In the genomic region with DNA sequence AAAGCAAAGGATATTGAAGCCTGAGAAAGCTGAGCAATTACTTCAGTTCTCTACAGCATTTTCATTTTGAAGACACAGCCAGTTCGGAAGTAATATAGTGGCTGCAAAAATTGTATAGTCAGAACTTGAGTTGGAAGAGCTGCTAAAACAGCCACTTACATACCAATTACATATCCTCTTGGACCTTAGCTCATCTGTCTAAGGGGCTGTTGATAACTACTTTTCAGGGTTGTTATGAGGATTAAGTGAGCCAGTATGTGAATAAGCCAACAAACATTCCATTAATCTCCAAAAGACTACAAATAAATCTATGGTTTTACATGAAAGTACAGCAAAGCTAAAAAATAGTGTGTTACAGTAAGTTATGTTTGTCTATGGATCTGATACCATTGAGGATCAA, we compare ENCODE assay signal across 16 cellular contexts. TPM values are rescaled to one million over a fixed set of nuclear protein-coding genes. Genes with fewer than 3 reads are reported as not detected.
DNase-seq lines count a peak whose midpoint lies in the region; ATAC-seq and TF ChIP-seq lines count a peak whose summit lies in the region.
"Had no signal": no experiment of that assay in that cellular context is flagged by ENCODE, and none has a peak within 500 bp of the region (broad histone marks: within the 10 kb centered on the region; RNA-seq: fewer than 3 reads in every experiment).

No MANE protein-coding gene starts in this region.

- 75% methylated on average over 1 of the region's 1 CpG for WGBS in hepatocyte (ENCODE audit: low lambda C conversion rate, missing lambda C conversion rate)
- no CpG with 5 or more reads among the region's 1 CpG for WGBS in trophoblast cell (ENCODE audit: extremely low coverage, insufficient coverage, insufficient read length)

- H3K4me3 ChIP-seq in GM23338 (no peak overlapping the region), adipocyte (ENCODE audit: low read length) (no peak overlapping the region), hepatocyte (no peak overlapping the region), trophoblast cell (ENCODE audit: low read depth, low read length) (no peak overlapping the region)
- H3K4me3 ChIP-seq: PC-9, SJSA1 had no signal

- H3K4me1 ChIP-seq in GM23338 (ENCODE audit: insufficient read depth) (peaks cover 26% of the 10 kb centered on the region; the same call in 1 of the 2 replicates), adipocyte (ENCODE audit: control insufficient read depth, insufficient read depth, low read length) (peaks cover 4% of the 10 kb centered on the region), hepatocyte (ENCODE audit: insufficient read depth) (peaks cover 13% of the 10 kb centered on the region), trophoblast cell (ENCODE audit: control insufficient read depth in 1 of 2, insufficient read depth in 2 of 2, low read length in 2 of 2) (no peaks in the 10 kb centered on the region)
- H3K4me1 ChIP-seq: BE2C, SJSA1 had no signal

- H3K4me3 Mint-ChIP-seq in GM23338: no peak overlapping the region
- H3K4me3 Mint-ChIP-seq: CD4-positive, alpha-beta T cell had no signal

- no peak overlapping the region for H4K12ac ChIP-seq in trophoblast cell (ENCODE audit: low read depth, low read length)

- DNase-seq in GM23338 (ENCODE audit: low spot score): no peak
- peak; percentile 9 for DNase-seq in adipocyte (ENCODE audit: low read depth)
- DNase-seq in hepatocyte (ENCODE audit: low spot score): no peak
- no peak for DNase-seq in activated CD4-positive, alpha-beta T cell treated with anti-CD3 and anti-CD28 coated beads, Interleukin-2, amount 50 U/mL, for 4 hours
- DNase-seq in NCI-H2081 (lab: John Stamatoyannopoulos, UW): no peak
- no peak for DNase-seq in trophoblast cell
- no peak for DNase-seq in activated CD8-positive, alpha-beta memory T cell treated with anti-CD3 and anti-CD28 coated beads, Interleukin-2, amount 50 U/mL, for 48 hours
- DNase-seq: ACHN; BE2C; CD4-positive, alpha-beta T cell; HCEC 1CT; NCI-H187 treated with DMSO at 0.1 percent for 48 hours; NCI-H2171 treated with DMSO at 0.1 percent for 48 hours; NCI-H510A treated with DMSO at 0.1 percent for 48 hours; PC-9 had no signal

- no peak overlapping the region for H2AK5ac ChIP-seq in trophoblast cell (ENCODE audit: low read length)

- H4K20me1 ChIP-seq in GM23338 (replicated peaks; ENCODE audit: insufficient read depth) (no peaks in the 10 kb centered on the region), hepatocyte (ENCODE audit: insufficient read depth, poor library complexity, severe bottlenecking) (no peaks in the 10 kb centered on the region)

- H3K9me3 ChIP-seq in adipocyte (ENCODE audit: control insufficient read depth, low read length) (no peaks in the 10 kb centered on the region), hepatocyte (ENCODE audit: low read depth) (no peaks in the 10 kb centered on the region), trophoblast cell (ENCODE audit: insufficient read depth, low read depth, low read length) (no peaks in the 10 kb centered on the region)
- H3K9me3 ChIP-seq: BE2C, SJSA1 had no signal

- H3K4me2 ChIP-seq in GM23338 (0 out of 2 replicates have a peak overlapping the region, but pooled peaks have one; percentile 49), hepatocyte (no peak overlapping the region), trophoblast cell (ENCODE audit: low read length) (no peak overlapping the region)
- H3K4me2 ChIP-seq: PC-9 had no signal

- peaks cover 2% of the 10 kb centered on the region for H3K27me3 Mint-ChIP-seq in GM23338 (ENCODE audit: insufficient read depth, low read depth, poor library complexity)
- H3K27me3 Mint-ChIP-seq: CD4-positive, alpha-beta T cell had no signal

- H3K27me3 ChIP-seq in GM23338 (ENCODE audit: insufficient read depth) (no peaks in the 10 kb centered on the region), adipocyte (replicated peaks; ENCODE audit: control insufficient read depth, insufficient read depth, low read length) (no peaks in the 10 kb centered on the region), hepatocyte (no peaks in the 10 kb centered on the region), trophoblast cell (ENCODE audit: insufficient read depth, low read length) (no peaks in the 10 kb centered on the region)
- H3K27me3 ChIP-seq: BE2C, SJSA1 had no signal

- H3K27ac Mint-ChIP-seq in GM23338: no peak overlapping the region
- H3K27ac Mint-ChIP-seq: CD4-positive, alpha-beta T cell had no signal

- no peak for ATAC-seq in GM23338

- no peak overlapping the region for H2BK120ac ChIP-seq in trophoblast cell (ENCODE audit: insufficient read depth, low read length, poor library complexity)

- H3K9me2 ChIP-seq in GM23338 (ENCODE audit: insufficient read depth) (no peaks in the 10 kb centered on the region), hepatocyte (replicated peaks; ENCODE audit: insufficient read depth) (no peaks in the 10 kb centered on the region)

- H2AFZ ChIP-seq in GM23338 (no peak overlapping the region), hepatocyte (no peak overlapping the region), trophoblast cell (ENCODE audit: insufficient read depth, low read length, poor library complexity) (no peak overlapping the region)
- H2AFZ ChIP-seq: PC-9 had no signal

- no peaks in the 10 kb centered on the region for H3F3A ChIP-seq in GM23338 (replicated peaks; ENCODE audit: low read depth)

- H2BK12ac ChIP-seq in trophoblast cell (ENCODE audit: low read length): no peak overlapping the region

- peaks cover under 1% of the 10 kb centered on the region; the same call in 1 of the 3 replicates for H3K36me3 Mint-ChIP-seq in GM23338 (ENCODE audit: low read depth)

- H3K9ac ChIP-seq in adipocyte (ENCODE audit: low read length) (no peak overlapping the region), trophoblast cell (ENCODE audit: low read length) (no peak overlapping the region)

- H3K23ac ChIP-seq in trophoblast cell (ENCODE audit: low read length): no peak overlapping the region

- no peak overlapping the region for H3K18ac ChIP-seq in trophoblast cell (ENCODE audit: low read length)

- no peak overlapping the region for H3K4ac ChIP-seq in trophoblast cell (ENCODE audit: low read depth, low read length)

- H3K4me1 Mint-ChIP-seq in GM23338: peaks cover 47% of the 10 kb centered on the region

- H4K91ac ChIP-seq in trophoblast cell (ENCODE audit: low read depth, low read length): no peak overlapping the region

- no peaks in the 10 kb centered on the region for H3K36me3 ChIP-seq in GM23338 (ENCODE audit: insufficient read depth)
- no peaks in the 10 kb centered on the region for H3K36me3 ChIP-seq in adipocyte (ENCODE audit: control insufficient read depth, insufficient read depth, low read length, severe bottlenecking)
- no peaks in the 10 kb centered on the region for H3K36me3 ChIP-seq in hepatocyte (replicated peaks; ENCODE audit: insufficient read depth, low read depth)
- H3K36me3 ChIP-seq in trophoblast cell (ENCODE audit: control insufficient read depth in 1 of 2, insufficient read depth in 2 of 2, low read length in 2 of 2): no peaks in the 10 kb centered on the region
- H3K36me3 ChIP-seq: BE2C, SJSA1 had no signal

- no peak overlapping the region for H2BK5ac ChIP-seq in trophoblast cell (ENCODE audit: low read depth, low read length, poor library complexity)

- H4K8ac ChIP-seq in trophoblast cell (ENCODE audit: low read depth, low read length): no peak overlapping the region

- H3K9me3 Mint-ChIP-seq in GM23338: no peaks in the 10 kb centered on the region
- H3K9me3 Mint-ChIP-seq: CD4-positive, alpha-beta T cell had no signal

- H3K14ac ChIP-seq in trophoblast cell (ENCODE audit: low read length): no peak overlapping the region

- TF ChIP-seq CTCF in GM23338 (conservative IDR thresholded peaks at IDR 0.05; ENCODE audit: low read depth in 2 of 2) (no peak), hepatocyte (IDR thresholded peaks at IDR 0.05; ENCODE audit: poor library complexity) (no peak)

- H3K79me1 ChIP-seq in trophoblast cell (ENCODE audit: low read length): no peaks in the 10 kb centered on the region

- no peak overlapping the region for H3K27ac ChIP-seq in GM23338 (ENCODE audit: low read depth)
- H3K27ac ChIP-seq in hepatocyte: peak overlapping the region; percentile 4
- H3K27ac ChIP-seq in trophoblast cell (ENCODE audit: low read depth, low read length): no peak overlapping the region
- H3K27ac ChIP-seq: PC-9, SJSA1 had no signal

- H3K79me2 ChIP-seq in GM23338 (replicated peaks; ENCODE audit: insufficient read depth) (0 out of 2 replicates have a peak, but pooled peaks cover 3% of the 10 kb centered on the region), hepatocyte (peaks cover 26% of the 10 kb centered on the region), trophoblast cell (ENCODE audit: control insufficient read depth, insufficient read depth, low read length, poor library complexity) (no peaks in the 10 kb centered on the region)

TF ChIP-seq in GM23338, 12 proteins besides CTCF, POLR2A, EP300 and RAD21 (continues in another document):
- TF ChIP-seq CREB1 (CRISPR knock-in tag; IDR thresholded peaks at IDR 0.05; ENCODE audit: low read depth) (no peak), ZNF331 (CRISPR knock-in tag; IDR thresholded peaks at IDR 0.05; ENCODE audit: low read depth) (no peak)
- TF ChIP-seq, protein P1, sequence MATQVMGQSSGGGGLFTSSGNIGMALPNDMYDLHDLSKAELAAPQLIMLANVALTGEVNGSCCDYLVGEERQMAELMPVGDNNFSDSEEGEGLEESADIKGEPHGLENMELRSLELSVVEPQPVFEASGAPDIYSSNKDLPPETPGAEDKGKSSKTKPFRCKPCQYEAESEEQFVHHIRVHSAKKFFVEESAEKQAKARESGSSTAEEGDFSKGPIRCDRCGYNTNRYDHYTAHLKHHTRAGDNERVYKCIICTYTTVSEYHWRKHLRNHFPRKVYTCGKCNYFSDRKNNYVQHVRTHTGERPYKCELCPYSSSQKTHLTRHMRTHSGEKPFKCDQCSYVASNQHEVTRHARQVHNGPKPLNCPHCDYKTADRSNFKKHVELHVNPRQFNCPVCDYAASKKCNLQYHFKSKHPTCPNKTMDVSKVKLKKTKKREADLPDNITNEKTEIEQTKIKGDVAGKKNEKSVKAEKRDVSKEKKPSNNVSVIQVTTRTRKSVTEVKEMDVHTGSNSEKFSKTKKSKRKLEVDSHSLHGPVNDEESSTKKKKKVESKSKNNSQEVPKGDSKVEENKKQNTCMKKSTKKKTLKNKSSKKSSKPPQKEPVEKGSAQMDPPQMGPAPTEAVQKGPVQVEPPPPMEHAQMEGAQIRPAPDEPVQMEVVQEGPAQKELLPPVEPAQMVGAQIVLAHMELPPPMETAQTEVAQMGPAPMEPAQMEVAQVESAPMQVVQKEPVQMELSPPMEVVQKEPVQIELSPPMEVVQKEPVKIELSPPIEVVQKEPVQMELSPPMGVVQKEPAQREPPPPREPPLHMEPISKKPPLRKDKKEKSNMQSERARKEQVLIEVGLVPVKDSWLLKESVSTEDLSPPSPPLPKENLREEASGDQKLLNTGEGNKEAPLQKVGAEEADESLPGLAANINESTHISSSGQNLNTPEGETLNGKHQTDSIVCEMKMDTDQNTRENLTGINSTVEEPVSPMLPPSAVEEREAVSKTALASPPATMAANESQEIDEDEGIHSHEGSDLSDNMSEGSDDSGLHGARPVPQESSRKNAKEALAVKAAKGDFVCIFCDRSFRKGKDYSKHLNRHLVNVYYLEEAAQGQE (IDR thresholded peaks at IDR 0.05; ENCODE audit: unreplicated experiment): no peak

RNA-seq across cellular contexts. Expression of a gene that starts 59.7 kb away (rescaled TPM):
- 22.7 and 24.8 TPM in 2 replicates for total RNA-seq in GM23338 (2014; rRNA removed; shearing (Covaris generic))
- polyA plus RNA-seq in GM23338 (2016; fragmentation: Nextera tagmentation; extraction: Ambion mirVana): 6.7 and 7.1 TPM in 2 replicates
- 28.5 and 32.9 TPM in 2 replicates for total RNA-seq in hepatocyte
- 19.2 and 23.0 TPM in 2 replicates for polyA plus RNA-seq in hepatocyte
- 2.7 and 2.8 TPM in 2 replicates for polyA plus RNA-seq in trophoblast cell (2013)
- total RNA-seq: PC-9 had no signal
